In the genomic region with DNA sequence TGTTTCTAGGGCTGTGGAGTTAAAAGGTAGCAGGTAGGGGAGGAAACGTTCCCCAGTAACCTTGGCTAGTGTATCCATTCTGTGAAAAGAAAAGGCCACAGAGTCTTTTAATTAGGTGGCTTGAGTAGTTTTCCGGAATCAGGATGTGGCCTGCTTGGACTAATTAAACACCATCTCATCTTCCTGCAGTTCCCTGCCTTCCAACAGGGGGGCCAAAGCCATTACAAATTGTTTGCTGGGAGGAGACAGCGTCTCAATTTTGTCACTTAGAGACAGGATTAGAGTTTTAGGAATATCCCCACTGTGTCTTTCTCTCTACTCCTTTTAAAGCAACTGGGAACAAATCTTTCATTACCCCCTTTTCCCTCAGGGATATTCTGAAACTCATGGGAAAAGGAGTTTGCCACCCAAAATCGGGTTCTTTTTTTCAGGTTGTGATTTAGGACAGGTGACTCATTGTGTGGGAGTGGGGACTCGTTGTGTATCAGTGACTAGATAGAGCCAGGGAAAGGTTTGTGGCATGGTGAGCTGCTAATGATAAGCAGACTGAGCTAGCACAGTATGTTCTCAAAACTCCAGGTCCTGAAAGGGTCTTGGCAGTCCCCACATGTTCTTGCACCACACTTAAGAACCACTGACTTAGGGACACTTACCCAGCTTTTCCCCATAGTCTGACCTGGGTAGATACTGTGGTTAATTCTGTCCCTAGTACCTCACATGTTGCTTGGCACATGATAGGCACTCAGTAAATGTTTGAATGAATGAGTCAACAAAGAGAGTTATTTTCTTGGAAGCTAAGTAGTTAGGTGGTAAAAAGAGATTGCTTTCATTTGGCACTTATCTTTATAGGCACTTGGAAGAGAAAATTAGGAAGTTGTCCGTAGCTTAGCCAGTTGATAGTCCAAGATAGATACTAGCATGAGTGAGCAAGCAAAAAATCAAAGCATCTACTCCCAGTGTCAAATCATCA, we compare ENCODE assay signal across 9 cellular contexts. TPM values are rescaled to one million over a fixed set of nuclear protein-coding genes. Genes with fewer than 3 reads are reported as not detected.
A peak's percentile ranks its signal among the peaks of the same experiment; 100 is the strongest.
DNase-seq lines count a peak whose midpoint lies in the region; ATAC-seq and TF ChIP-seq lines count a peak whose summit lies in the region.
"Had no signal": no experiment of that assay in that cellular context is flagged by ENCODE, and none has a peak within 500 bp of the region (broad histone marks: within the 10 kb centered on the region; RNA-seq: fewer than 3 reads in every experiment).

No MANE protein-coding gene starts in this region.

- WGBS in adipose tissue, 3 donors = 50 to 61% (median 61%) methylated on average over 6 of the region's 6 CpGs
- 35 to 67% methylated on average over 6 of the region's 6 CpGs for WGBS in sigmoid colon, 2 donors

- TF ChIP-seq EP300 in sigmoid colon (IDR thresholded peaks at IDR 0.05) = no peak

- TF ChIP-seq CTCF in C4-2B (conservative IDR thresholded peaks at IDR 0.05) = no peak
- TF ChIP-seq CTCF in sigmoid colon (IDR thresholded peaks at IDR 0.05) = no peak

- TF ChIP-seq POLR2A in sigmoid colon (IDR thresholded peaks at IDR 0.05) = no peak

- H3K36me3 ChIP-seq in sigmoid colon = peaks cover 10 to 92% (median 35%) of the 10 kb centered on the region in 4 donors

- no peak overlapping the region for H3K4me3 ChIP-seq in sigmoid colon
- H3K4me3 ChIP-seq: HAP-1 had no signal

- intact Hi-C loops in left ventricle myocardium superior (cut with micrococcal nuclease) = no loop called here
- intact Hi-C loops in sigmoid colon (cut with DNase I) = loop anchor here (5.0 kb wide), 1 partner anchor 238 kb away; no protein-coding TSS in a partner anchor

- ATAC-seq in left ventricle myocardium superior = peak; percentile 75

- no peaks in the 10 kb centered on the region for H3K9me3 ChIP-seq in sigmoid colon
- H3K9me3 ChIP-seq: HAP-1 had no signal

- no peak for DNase-seq in left ventricle myocardium superior
- DNase-seq in sigmoid colon = peak; percentile 77
- no peak for DNase-seq in putamen (ENCODE audit: low spot score)
- DNase-seq in ureter (ENCODE audit: low spot score) = no peak
- no peak for DNase-seq in RKO (ENCODE audit: low spot score)
- no peak for DNase-seq in mesenteric fat pad (ENCODE audit: low spot score)

- H3K27me3 ChIP-seq in sigmoid colon = no peaks in the 10 kb centered on the region

- peak overlapping the region; percentile 62 for H3K27ac ChIP-seq in C4-2B
- H3K27ac ChIP-seq in adipose tissue (ENCODE audit: low read depth, low read length) = peak overlapping the region; percentile 40
- H3K27ac ChIP-seq in sigmoid colon = peak overlapping the region; percentile 45 to 68 (median 59)

- H3K4me1 ChIP-seq in sigmoid colon = peaks cover 0 to 58% (median 11%) of the 10 kb centered on the region in 4 donors
- H3K4me1 ChIP-seq: HAP-1 had no signal

RNA-seq across cellular contexts. Expression of gene INTS3, which starts 22.5 kb away (rescaled TPM):
- polyA plus RNA-seq in adipose tissue (10 to 100 TPM; 17.8 to 31.3 (median 28.0) TPM), sigmoid colon (10 to 100 TPM in 1 of 3 donors, 1 to 10 TPM in 2; 5.4 to 30.8 (median 6.2) TPM)
- total RNA-seq in left ventricle myocardium superior (35.5 TPM), sigmoid colon (10 to 100 TPM; 31.4 to 53.7 (median 37.3) TPM), ureter (77.5 TPM), mesenteric fat pad (36.7 TPM)

RNA-seq across cellular contexts. Expression of gene SLC27A3, which starts 24.9 kb away (rescaled TPM):
- polyA plus RNA-seq in adipose tissue = 100 to 1,000 TPM in 1 of 3 donors, 10 to 100 TPM in 2; 22.2 to 111 (median 83.7) TPM
- 9.8 TPM for total RNA-seq in left ventricle myocardium superior
- 10 to 100 TPM; 19.7 to 45.7 (median 23.9) TPM for total RNA-seq in sigmoid colon
- 10 to 100 TPM in 2 of 3 donors, 1 to 10 TPM in 1; 1.6 to 23.4 (median 15.0) TPM for polyA plus RNA-seq in sigmoid colon
- 28.8 TPM for total RNA-seq in ureter
- total RNA-seq in mesenteric fat pad = 87.4 TPM
